In genomic region chr6:84139311-84139710, GRCh38 we compare ENCODE assay signal across 3 cellular contexts.
"Had no signal": no experiment of that assay in that cellular context is flagged by ENCODE, and none has a peak within 500 bp of the region (broad histone marks: within the 10 kb centered on the region; RNA-seq: fewer than 3 reads in every experiment).

No MANE protein-coding gene starts in this region.

- DNase-seq: GDM1, GF-D8 had no signal

- H3K4me3 ChIP-seq: GM12878 had no signal

- ATAC-seq: GM12878 had no signal
